In the genomic region with DNA sequence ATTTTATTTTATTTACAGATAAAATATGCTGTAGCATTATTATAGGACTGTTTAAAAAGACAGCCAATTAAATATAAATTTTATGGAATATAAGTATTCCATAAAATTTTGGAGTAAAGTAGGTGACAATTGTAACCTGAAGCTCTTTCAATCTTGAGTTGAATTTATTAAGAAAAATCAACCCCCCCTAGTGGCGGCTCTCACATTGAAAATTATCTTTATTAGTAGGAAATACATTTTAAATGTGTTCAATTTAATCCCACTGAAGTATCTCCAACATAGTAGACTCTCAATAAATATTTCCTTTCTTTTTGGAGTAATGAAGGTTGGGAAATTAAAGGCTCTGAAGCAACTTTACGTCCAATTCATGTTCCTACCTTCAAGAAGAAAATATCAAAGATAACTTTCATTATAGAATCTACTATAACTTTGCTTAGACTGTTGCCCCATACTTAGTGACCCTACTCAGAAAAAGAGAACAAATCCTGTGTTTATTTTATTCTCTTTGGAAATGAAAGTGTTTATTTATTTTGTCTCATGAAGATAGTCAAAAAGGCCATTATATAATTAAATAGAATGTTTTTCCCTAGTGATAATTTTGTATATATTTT, we compare ENCODE assay signal across 8 cellular contexts.
DNase-seq lines count a peak whose midpoint lies in the region; ATAC-seq and TF ChIP-seq lines count a peak whose summit lies in the region.

No MANE protein-coding gene starts in this region.

- peak overlapping the region; percentile 73 for H3K4me3 ChIP-seq in fibroblast of pulmonary artery (replicated peaks; ENCODE audit: low read depth, low read length)
- peak overlapping the region; percentile 75 for H3K4me3 ChIP-seq in retinal pigment epithelial cell (ENCODE audit: low read length)

- TF ChIP-seq CTCF in fibroblast of pulmonary artery (IDR thresholded peaks at IDR 0.05; ENCODE audit: low read length, missing control alignments), result peak; percentile 45
- peak; percentile 58 for TF ChIP-seq CTCF in retinal pigment epithelial cell (conservative IDR thresholded peaks at IDR 0.05; ENCODE audit: low read depth, low read length)

- ATAC-seq in HG03045 (IDR thresholded peaks at IDR 0.05; ENCODE audit: unreplicated experiment) (no peak), HG02852 (IDR thresholded peaks at IDR 0.05; ENCODE audit: unreplicated experiment) (no peak)

- DNase-seq in NCI-H146 (lab: John Stamatoyannopoulos, UW), result peak; percentile 48
- no peak for DNase-seq in NCI-H146 treated with DMSO at 0.1 percent for 48 hours (lab: John Stamatoyannopoulos, UW; ENCODE audit: unreplicated experiment)
- peak; percentile 27 for DNase-seq in NCI-H1694 (lab: John Stamatoyannopoulos, UW)
- DNase-seq in activated CD8-positive, alpha-beta memory T cell treated with anti-CD3 and anti-CD28 coated beads, Interleukin-2, amount 50 U/mL, for 4 hours, result peak; percentile 47
- DNase-seq in fibroblast of pulmonary artery (ENCODE audit: low read depth), result peak; percentile 69
- no peak for DNase-seq in retinal pigment epithelial cell (ENCODE audit: low read depth)

Comparison
In these comparisons a context has a peak if more than half of its experiments do, and no peak if none do; other contexts are left out.
1. DNase-seq: peak in NCI-H146 (single experiment), NCI-H1694 (single experiment), activated CD8-positive, alpha-beta memory T cell treated with anti-CD3 and anti-CD28 coated beads, Interleukin-2, amount 50 U/mL, for 4 hours (single experiment) and fibroblast of pulmonary artery (single experiment); none in NCI-H146 treated with DMSO at 0.1 percent for 48 hours (single experiment) and retinal pigment epithelial cell (single experiment).